In the genomic region with DNA sequence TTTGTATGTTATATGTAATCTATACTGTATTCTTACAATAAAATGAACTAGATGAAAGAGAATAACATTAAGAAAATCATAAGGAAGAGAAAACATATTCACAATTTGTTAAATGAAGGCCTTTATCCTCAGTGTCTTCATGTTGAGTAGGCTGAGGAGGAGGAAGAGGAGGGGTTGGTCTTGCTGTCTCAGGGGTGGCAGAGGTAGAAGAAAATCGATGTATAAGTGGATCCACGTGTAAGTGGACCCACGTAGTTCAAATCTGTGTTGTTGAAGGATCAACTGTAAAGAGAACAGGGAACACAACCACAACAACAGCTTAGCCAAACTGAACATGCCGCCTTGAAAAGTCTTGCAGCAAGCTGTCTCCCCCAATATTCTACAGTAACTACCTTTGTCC, we compare ENCODE assay signal across 8 cellular contexts.
"Had no signal": no experiment of that assay in that cellular context is flagged by ENCODE, and none has a peak within 500 bp of the region (broad histone marks: within the 10 kb centered on the region; RNA-seq: fewer than 3 reads in every experiment).

No MANE protein-coding gene starts in this region.

- H3K4me2 ChIP-seq: KMS-11 had no signal

- H3K27ac Mint-ChIP-seq: IgD-negative memory B cell had no signal

- ATAC-seq: HepG2, K562 had no signal

- H3K9ac ChIP-seq: KMS-11 had no signal

- H3K27ac ChIP-seq: HL-60, KMS-11 had no signal

- H3K4me1 Mint-ChIP-seq: IgD-negative memory B cell had no signal

- H3K4me3 Mint-ChIP-seq: IgD-negative memory B cell had no signal

- H3K9me3 Mint-ChIP-seq: IgD-negative memory B cell had no signal

- H3K36me3 Mint-ChIP-seq: IgD-negative memory B cell had no signal

- H3K4me3 ChIP-seq: K562 had no signal

- DNase-seq: IMR-90, KBM-7, KG1 had no signal
